In genomic region chr16:53732296-53732929, GRCh38 we compare ENCODE assay signal across 16 cellular contexts. TPM values are rescaled to one million over a fixed set of nuclear protein-coding genes. Genes with fewer than 3 reads are reported as not detected.
A peak's percentile ranks its signal among the peaks of the same experiment; 100 is the strongest.
DNase-seq lines count a peak whose midpoint lies in the region; ATAC-seq and TF ChIP-seq lines count a peak whose summit lies in the region.
"Had no signal": no experiment of that assay in that cellular context is flagged by ENCODE, and none has a peak within 500 bp of the region (broad histone marks: within the 10 kb centered on the region; RNA-seq: fewer than 3 reads in every experiment).

No MANE protein-coding gene starts in this region.

- peaks cover 8% of the 10 kb centered on the region for H3K4me1 Mint-ChIP-seq in type B pancreatic cell (ENCODE audit: unreplicated experiment)
- peaks cover 19% of the 10 kb centered on the region for H3K4me1 Mint-ChIP-seq in neural progenitor cell

- H3K4me3 Mint-ChIP-seq in type B pancreatic cell (no peak overlapping the region), neural progenitor cell (no peak overlapping the region)
- H3K4me3 Mint-ChIP-seq: activated CD8-positive, alpha-beta T cell treated with anti-CD3 and anti-CD28 coated beads for 36 hours had no signal

- ATAC-seq in Right ventricle myocardium inferior: peak; percentile 60
- peak; percentile 15 to 72 for ATAC-seq in left cardiac atrium
- ATAC-seq: activated CD8-positive, alpha-beta T cell treated with anti-CD3 and anti-CD28 coated beads for 36 hours had no signal

- peaks cover 62% of the 10 kb centered on the region for H3K79me2 ChIP-seq in neural progenitor cell (ENCODE audit: low read depth)

- CTCF ChIA-PET in RWPE1 (lab: Yijun Ruan, JAX): no interaction called here

- H3K27me3 Mint-ChIP-seq in type B pancreatic cell (peaks cover 4% of the 10 kb centered on the region), neural progenitor cell (ENCODE audit: insufficient read depth, low read depth) (no peaks in the 10 kb centered on the region)
- H3K27me3 Mint-ChIP-seq: activated CD8-positive, alpha-beta T cell treated with anti-CD3 and anti-CD28 coated beads for 36 hours had no signal

- intact Hi-C loops in Right ventricle myocardium inferior (cut with DNase I) (no loop called here), left ventricle myocardium inferior (cut with micrococcal nuclease) (no loop called here), left cardiac atrium (cut with DNase I) (no loop called here)

- TF ChIP-seq CTCF in left ventricle myocardium inferior (IDR thresholded peaks at IDR 0.05; ENCODE audit: borderline replicate concordance) (no peak), RWPE1 (conservative IDR thresholded peaks at IDR 0.05; ENCODE audit: low read depth) (no peak), type B pancreatic cell (conservative IDR thresholded peaks at IDR 0.05) (no peak), neural progenitor cell (IDR thresholded peaks at IDR 0.05) (no peak)

- H3K9me3 Mint-ChIP-seq in type B pancreatic cell (no peaks in the 10 kb centered on the region), neural progenitor cell (no peaks in the 10 kb centered on the region)

- H3K4me1 ChIP-seq in left ventricle myocardium inferior (peaks cover 49% of the 10 kb centered on the region), neural progenitor cell (peaks cover 5% of the 10 kb centered on the region)
- H3K4me1 ChIP-seq: SJCRH30 had no signal

- H3K27ac ChIP-seq in left ventricle myocardium inferior (replicated peaks) (no peak overlapping the region), RWPE1 (no peak overlapping the region), neural progenitor cell (no peak overlapping the region)
- H3K27ac ChIP-seq: epithelial cell of prostate, ovary, SJCRH30, tibial artery had no signal

- POLR2A ChIA-PET in RWPE1 (lab: Yijun Ruan, JAX; ENCODE audit: low non-redundant PET): no interaction called here

- H3K27me3 ChIP-seq in left ventricle myocardium inferior (ENCODE audit: low read depth) (no peaks in the 10 kb centered on the region), neural progenitor cell (no peaks in the 10 kb centered on the region)
- H3K27me3 ChIP-seq: ovary, SJCRH30, tibial artery had no signal

- H3K36me3 Mint-ChIP-seq in type B pancreatic cell: peaks cover 8% of the 10 kb centered on the region
- peaks cover 10% of the 10 kb centered on the region for H3K36me3 Mint-ChIP-seq in neural progenitor cell

- H3K36me3 ChIP-seq in left ventricle myocardium inferior (no peaks in the 10 kb centered on the region), neural progenitor cell (no peaks in the 10 kb centered on the region)
- H3K36me3 ChIP-seq: ovary, SJCRH30, tibial artery had no signal

- H3K4me2 ChIP-seq in neural progenitor cell: no peak overlapping the region

- H3K9ac ChIP-seq in neural progenitor cell: no peak overlapping the region

- H3K4me3 ChIP-seq in left ventricle myocardium inferior (no peak overlapping the region), neural progenitor cell (no peak overlapping the region)
- H3K4me3 ChIP-seq: ovary, SJCRH30, tibial artery had no signal

- DNase-seq in Right ventricle myocardium inferior (ENCODE audit: missing footprints): no peak
- DNase-seq in left ventricle myocardium inferior: no peak
- DNase-seq in RWPE1 (ENCODE audit: low spot score): peak; percentile 23
- no peak for DNase-seq in left cardiac atrium
- no peak for DNase-seq in type B pancreatic cell (ENCODE audit: extremely low spot score, unreplicated experiment)
- no peak for DNase-seq in neural progenitor cell (ENCODE audit: low spot score)
- DNase-seq in cortex of kidney (lab: John Stamatoyannopoulos, UW): no peak
- no peak for DNase-seq in activated effector memory CD4-positive, alpha-beta T cell treated with Interleukin-2 at 50 U/mL for 16 hours
- DNase-seq: activated CD8-positive, alpha-beta T cell treated with anti-CD3 and anti-CD28 coated beads for 36 hours; activated naive CD4-positive, alpha-beta T cell; central memory CD4-positive, alpha-beta T cell; NK-92 treated with Interleukin-12 subunit alpha and Interleukin-12 subunit beta, amount 100 ng/mL, for 24 hours; ovary; SJCRH30; tibial artery had no signal

- H2AFZ ChIP-seq in neural progenitor cell (replicated peaks): no peak overlapping the region

- no peaks in the 10 kb centered on the region for H3K9me3 ChIP-seq in left ventricle myocardium inferior (replicated peaks)
- no peaks in the 10 kb centered on the region for H3K9me3 ChIP-seq in neural progenitor cell (ENCODE audit: low read depth)
- H3K9me3 ChIP-seq: ovary, SJCRH30, tibial artery had no signal

- peaks cover 2% of the 10 kb centered on the region for H4K20me1 ChIP-seq in neural progenitor cell (ENCODE audit: low read depth)

- no peaks in the 10 kb centered on the region for H3F3A ChIP-seq in neural progenitor cell (ENCODE audit: low read depth)

- H3K27ac Mint-ChIP-seq in type B pancreatic cell: peak overlapping the region; percentile 1
- no peak overlapping the region for H3K27ac Mint-ChIP-seq in neural progenitor cell
- H3K27ac Mint-ChIP-seq: activated CD8-positive, alpha-beta T cell treated with anti-CD3 and anti-CD28 coated beads for 36 hours had no signal

RNA-seq across cellular contexts. Expression of gene FTO, which starts 28.5 kb away (rescaled TPM):
- total RNA-seq in Right ventricle myocardium inferior: 69.5 TPM
- total RNA-seq in left ventricle myocardium inferior: 78.4 TPM
- total RNA-seq in left cardiac atrium: 10 to 100 TPM; 61.1 to 71.2 TPM
- 47.1 and 85.1 TPM in 2 replicates for total RNA-seq in type B pancreatic cell (ENCODE audit: low replicate concordance)
- total RNA-seq in neural progenitor cell (ENCODE audit: low replicate concordance): 110 TPM in 2 replicates

RNA-seq across cellular contexts. Expression of gene RPGRIP1L, which starts 28.8 kb away (rescaled TPM):
- total RNA-seq in Right ventricle myocardium inferior (2.1 TPM), left ventricle myocardium inferior (1.7 TPM), left cardiac atrium (1 to 10 TPM; 2.0 to 4.5 TPM), type B pancreatic cell (ENCODE audit: low replicate concordance) (12.0 and 21.4 TPM in 2 replicates), neural progenitor cell (ENCODE audit: low replicate concordance) (18.6 and 23.2 TPM in 2 replicates)
